Comparison of ENCODE assay signal across 8 cellular contexts in the genomic region with DNA sequence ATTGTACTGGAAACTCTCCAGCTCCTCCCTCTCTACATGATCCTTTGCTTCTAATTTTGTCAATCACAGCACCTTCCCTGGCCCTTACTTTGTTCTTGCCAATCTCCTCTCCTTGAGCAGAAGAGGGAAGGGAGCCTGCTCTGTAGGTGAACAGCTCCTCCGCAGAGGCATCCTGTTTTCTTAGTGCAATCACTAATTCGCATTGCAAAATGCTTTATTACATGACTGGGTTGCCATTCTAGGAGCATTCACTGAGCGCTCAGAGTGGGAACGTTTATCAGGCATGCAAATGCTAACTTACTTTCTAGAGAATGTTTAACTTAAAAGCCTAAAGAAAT. TPM values are rescaled to one million over a fixed set of nuclear protein-coding genes. Genes with fewer than 3 reads are reported as not detected.
DNase-seq lines count a peak whose midpoint lies in the region; ATAC-seq, FAIRE-seq and TF ChIP-seq lines count a peak whose summit lies in the region.

No MANE protein-coding gene starts in this region.

- peaks cover 10% of the 10 kb centered on the region; the same call in 1 of the 2 replicates for H3K36me3 ChIP-seq in DND-41 (ENCODE audit: insufficient read depth, low read length)
- peaks cover 8% of the 10 kb centered on the region; the same call in 1 of the 3 replicates for H3K36me3 ChIP-seq in K562 (ENCODE audit: control insufficient read depth, insufficient read depth, low read length)
- H3K36me3 ChIP-seq in mucosa of stomach (ENCODE audit: control insufficient read depth, insufficient read depth, low read length), result no peaks in the 10 kb centered on the region

- H3K27me3 ChIP-seq in DND-41 (ENCODE audit: insufficient read depth, low read length, poor library complexity), result no peaks in the 10 kb centered on the region
- no peaks in the 10 kb centered on the region for H3K27me3 ChIP-seq in K562 (ENCODE audit: control insufficient read depth in 2 of 2, insufficient read depth in 2 of 2, low read length in 2 of 2)
- no peaks in the 10 kb centered on the region for H3K27me3 ChIP-seq in mucosa of stomach (ENCODE audit: control insufficient read depth, insufficient read depth, low read length)

- TF ChIP-seq EP300 in K562 (IDR thresholded peaks at IDR 0.05; ENCODE audit: low read length), result no peak

- no peak for TF ChIP-seq RAD21 in K562 (CRISPR knock-in tag; conservative IDR thresholded peaks at IDR 0.05 in 1 of 2, IDR thresholded peaks at IDR 0.05 in 1 of 2)

- FAIRE-seq in K562 (lab: Jason Lieb, UNC) (no peak), RCC 7860 (lab: Jason Lieb, UNC) (no peak)

- peaks cover 28% of the 10 kb centered on the region for H3K79me2 ChIP-seq in DND-41 (ENCODE audit: insufficient read depth, low read length)
- peaks cover 31% of the 10 kb centered on the region for H3K79me2 ChIP-seq in K562 (ENCODE audit: control insufficient read depth, insufficient read depth, low read length)

- TF ChIP-seq POLR2A in K562 (conservative IDR thresholded peaks at IDR 0.05), result no peak

- no peak for TF ChIP-seq CTCF in DND-41 (IDR thresholded peaks at IDR 0.05; ENCODE audit: borderline replicate concordance, extremely low read depth, low read length, poor library complexity, severe bottlenecking)
- no peak for TF ChIP-seq CTCF in K562 (IDR thresholded peaks at IDR 0.05 in 2 of 3, conservative IDR thresholded peaks at IDR 0.05 in 1 of 3; ENCODE audit: insufficient read depth in 2 of 3, low read depth in 1 of 3, low read length in 3 of 3)

- no peaks in the 10 kb centered on the region for H3K9me1 ChIP-seq in K562 (ENCODE audit: control insufficient read depth, insufficient read depth, low read length)

- no peak for DNase-seq in DND-41
- DNase-seq in K562 (ENCODE audit: extremely low read depth in 1 of 4, low spot score in 3 of 4), result no peak
- no peak for DNase-seq in RCC 7860 (ENCODE audit: low spot score)
- no peak for DNase-seq in NK-92 (lab: John Stamatoyannopoulos, UW; ENCODE audit: unreplicated experiment)

- H3K9me3 ChIP-seq in DND-41 (ENCODE audit: insufficient read depth, low read length, severe bottlenecking) (no peaks in the 10 kb centered on the region), K562 (replicated peaks; ENCODE audit: control insufficient read depth, insufficient read depth, low read depth, low read length) (no peaks in the 10 kb centered on the region), mucosa of stomach (ENCODE audit: control insufficient read depth, low read length) (no peaks in the 10 kb centered on the region)

- no TSS peak for BruUV-seq in K562 (replicated peaks; lab: Mats Ljungman, UMichigan)

- peak overlapping the region; percentile 58 for H3K4me2 ChIP-seq in DND-41 (ENCODE audit: insufficient read depth, low read length)
- peak overlapping the region; percentile 39 for H3K4me2 ChIP-seq in K562 (ENCODE audit: insufficient read depth, low read length)

- 0 out of 3 replicates have a peak, but pooled peaks have one; percentile 1 for ATAC-seq in DND-41 (ENCODE audit: insufficient read depth, low read depth)
- ATAC-seq in HG03025 (IDR thresholded peaks at IDR 0.05; ENCODE audit: low FRiP score, unreplicated experiment), result peak; percentile 3
- ATAC-seq in K562, result no peak
- no peak for ATAC-seq in HG02884 (IDR thresholded peaks at IDR 0.05; ENCODE audit: unreplicated experiment)
- ATAC-seq in HG02798 (IDR thresholded peaks at IDR 0.05; ENCODE audit: poor library complexity, unreplicated experiment), result no peak

- H2AFZ ChIP-seq in DND-41 (ENCODE audit: low read depth, low read length) (peak overlapping the region; percentile 54), K562 (ENCODE audit: low read depth, low read length) (no peak overlapping the region)

- H4K20me1 ChIP-seq in DND-41 (ENCODE audit: insufficient read depth, low read length), result peaks cover 15% of the 10 kb centered on the region; the same call in 1 of the 2 replicates
- peaks cover 7% of the 10 kb centered on the region for H4K20me1 ChIP-seq in K562 (replicated peaks; ENCODE audit: control insufficient read depth, insufficient read depth, low read length)

- in situ Hi-C loops in K562 (cut with MboI), result loop anchor here (5.0 kb wide), 1 partner anchor 335 kb away; no protein-coding TSS in a partner anchor

- intact Hi-C loops in K562 (cut with micrococcal nuclease), result loop anchor here (1.0 to 10.0 kb wide), 5 partner anchors 108 to 350 kb away; no protein-coding TSS in a partner anchor

- H3K4me1 ChIP-seq in DND-41 (ENCODE audit: insufficient read depth, low read length), result peaks cover 46% of the 10 kb centered on the region
- peaks cover 8 to 21% of the 10 kb centered on the region in 2 experiments; a peak in 4 of 5 replicates for H3K4me1 ChIP-seq in K562 (replicated peaks in 1 of 2; ENCODE audit: control insufficient read depth in 2 of 2, insufficient read depth in 2 of 2, low read length in 2 of 2)
- peaks cover 26% of the 10 kb centered on the region for H3K4me1 ChIP-seq in mucosa of stomach (ENCODE audit: control insufficient read depth, insufficient read depth, low read length)

- no peak overlapping the region for H3K9ac ChIP-seq in DND-41 (ENCODE audit: low read depth, low read length)
- H3K9ac ChIP-seq in K562 (ENCODE audit: insufficient read depth in 1 of 2, low read depth in 2 of 2, low read length in 2 of 2), result no peak overlapping the region
- peak overlapping the region; percentile 45 for H3K9ac ChIP-seq in mucosa of stomach (ENCODE audit: low read length)

- H3K4me3 ChIP-seq in DND-41 (ENCODE audit: low read depth in 1 of 2, low read length in 2 of 2), result peak overlapping the region in 1 of 2 experiments; percentile 38; a peak in 1 of 4 replicates
- H3K4me3 ChIP-seq in K562, result no peak overlapping the region
- H3K4me3 ChIP-seq in mucosa of stomach (ENCODE audit: low read length), result no peak overlapping the region

- CTCF ChIA-PET in K562 (lab: Yijun Ruan, JAX; ENCODE audit: low intra/inter-chr PET ratio), result interaction anchor here (0.8 to 3.5 kb wide), 4 partner anchors 328 to 630 kb away, joined by 5 to 32 read pairs (median 20); no protein-coding TSS in a partner anchor

- WGBS in K562 (ENCODE audit: insufficient coverage, low coverage, missing lambda C conversion rate), result 21% methylated on average over 4 of the region's 4 CpGs

- POLR2A ChIA-PET in K562 (lab: Yijun Ruan, JAX), result interaction anchor here (0.6 to 2.7 kb wide), 7 partner anchors 209 to 357 kb away, joined by 3 to 9 read pairs (median 3); no protein-coding TSS in a partner anchor

- H3K27ac ChIP-seq in DND-41 (ENCODE audit: low read length) (no peak overlapping the region), K562 (ENCODE audit: extremely low read depth, low read depth, low read length) (no peak overlapping the region)

TF ChIP-seq in K562, 482 proteins besides CTCF, POLR2A, EP300 and RAD21 (continues in another document):
- TF ChIP-seq JUNB (CRISPR knock-in tag; conservative IDR thresholded peaks at IDR 0.05) (no peak), ZNF12 (CRISPR knock-in tag; IDR thresholded peaks at IDR 0.05) (no peak), PML (IDR thresholded peaks at IDR 0.05; ENCODE audit: low read length) (no peak), CTBP1 (IDR thresholded peaks at IDR 0.05; ENCODE audit: borderline replicate concordance) (no peak), POLR2AphosphoS2 (IDR thresholded peaks at IDR 0.05; ENCODE audit: low read length) (no peak)
- TF ChIP-seq, protein P1, sequence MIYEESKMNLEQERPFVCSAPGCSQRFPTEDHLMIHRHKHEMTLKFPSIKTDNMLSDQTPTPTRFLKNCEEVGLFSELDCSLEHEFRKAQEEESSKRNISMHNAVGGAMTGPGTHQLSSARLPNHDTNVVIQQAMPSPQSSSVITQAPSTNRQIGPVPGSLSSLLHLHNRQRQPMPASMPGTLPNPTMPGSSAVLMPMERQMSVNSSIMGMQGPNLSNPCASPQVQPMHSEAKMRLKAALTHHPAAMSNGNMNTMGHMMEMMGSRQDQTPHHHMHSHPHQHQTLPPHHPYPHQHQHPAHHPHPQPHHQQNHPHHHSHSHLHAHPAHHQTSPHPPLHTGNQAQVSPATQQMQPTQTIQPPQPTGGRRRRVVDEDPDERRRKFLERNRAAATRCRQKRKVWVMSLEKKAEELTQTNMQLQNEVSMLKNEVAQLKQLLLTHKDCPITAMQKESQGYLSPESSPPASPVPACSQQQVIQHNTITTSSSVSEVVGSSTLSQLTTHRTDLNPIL (CRISPR knock-in tag; IDR thresholded peaks at IDR 0.05), result no peak
- TF ChIP-seq, protein P2, sequence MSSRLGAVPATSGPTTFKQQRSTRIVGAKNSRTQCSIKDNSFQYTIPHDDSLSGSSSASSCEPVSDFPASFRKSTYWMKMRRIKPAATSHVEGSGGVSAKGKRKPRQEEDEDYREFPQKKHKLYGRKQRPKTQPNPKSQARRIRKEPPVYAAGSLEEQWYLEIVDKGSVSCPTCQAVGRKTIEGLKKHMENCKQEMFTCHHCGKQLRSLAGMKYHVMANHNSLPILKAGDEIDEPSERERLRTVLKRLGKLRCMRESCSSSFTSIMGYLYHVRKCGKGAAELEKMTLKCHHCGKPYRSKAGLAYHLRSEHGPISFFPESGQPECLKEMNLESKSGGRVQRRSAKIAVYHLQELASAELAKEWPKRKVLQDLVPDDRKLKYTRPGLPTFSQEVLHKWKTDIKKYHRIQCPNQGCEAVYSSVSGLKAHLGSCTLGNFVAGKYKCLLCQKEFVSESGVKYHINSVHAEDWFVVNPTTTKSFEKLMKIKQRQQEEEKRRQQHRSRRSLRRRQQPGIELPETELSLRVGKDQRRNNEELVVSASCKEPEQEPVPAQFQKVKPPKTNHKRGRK (tag; IDR thresholded peaks at IDR 0.05), result no peak

RNA-seq across cellular contexts. Expression of a gene that starts 0.4 kb away (rescaled TPM):
- total RNA-seq in K562 (2011; cell fraction: chromatin; rRNA removed; ENCODE audit: low replicate concordance), result 10.2 and 10.4 TPM in 2 replicates
- 7.7 and 9.9 TPM in 2 replicates for total RNA-seq in K562 (2011; cell fraction: nucleolus; rRNA removed)
- total RNA-seq in K562 (2011; cell fraction: nucleoplasm; rRNA removed), result 8.5 and 10.4 TPM in 2 replicates
- total RNA-seq in K562 (2014; rRNA removed) (7.0 and 8.0 TPM in 2 replicates), K562 (2014; rRNA removed; fragmentation: Illumina TruSeq; extraction: Trizol) (8.4 and 9.2 TPM in 2 replicates), K562 (2015; rRNA removed; fragmentation: Illumina TruSeq; extraction: Trizol) (8.0 and 8.8 TPM in 2 replicates), K562 (2021) (7.8 and 8.2 TPM in 2 replicates)
- polyA plus RNA-seq in K562 (2011; rRNA removed) (5.0 and 5.1 TPM in 2 replicates), K562 (2014; fragmentation: Illumina TruSeq; extraction: Trizol) (5.2 and 6.0 TPM in 2 replicates), K562 (2014; fragmentation: Nextera tagmentation; extraction: Ambion mirVana) (1 to 10 TPM; 2.3 to 3.4 TPM), K562 (2014; rRNA removed) (4.3 and 5.4 TPM in 2 replicates)
- 3.4 and 5.7 TPM in 2 replicates for polyA plus RNA-seq in K562 (2011; cell fraction: cytosol; rRNA removed)
- polyA plus RNA-seq in K562 (2011; cell fraction: nucleus; rRNA removed), result 3.2 and 3.9 TPM in 2 replicates
- 4.8 and 5.2 TPM in 2 replicates for polyA plus RNA-seq in K562 (2012)
- polyA minus RNA-seq in K562 (2011; rRNA and poly(A)+ RNA removed), result 11.7 and 12.4 TPM in 2 replicates
- 7.0 and 8.8 TPM in 2 replicates for polyA minus RNA-seq in K562 (2011; cell fraction: cytosol; rRNA and poly(A)+ RNA removed)
- polyA minus RNA-seq in K562 (2011; cell fraction: nucleus; rRNA and poly(A)+ RNA removed), result 10.5 and 15.6 TPM in 2 replicates

Comparison
In these comparisons a context has a peak if more than half of its experiments do, and no peak if none do; other contexts are left out.
1. ATAC-seq: peak in DND-41 (single experiment) and HG03025 (single experiment); none in K562 (single experiment), HG02884 (single experiment) and HG02798 (single experiment).